In the genomic region with DNA sequence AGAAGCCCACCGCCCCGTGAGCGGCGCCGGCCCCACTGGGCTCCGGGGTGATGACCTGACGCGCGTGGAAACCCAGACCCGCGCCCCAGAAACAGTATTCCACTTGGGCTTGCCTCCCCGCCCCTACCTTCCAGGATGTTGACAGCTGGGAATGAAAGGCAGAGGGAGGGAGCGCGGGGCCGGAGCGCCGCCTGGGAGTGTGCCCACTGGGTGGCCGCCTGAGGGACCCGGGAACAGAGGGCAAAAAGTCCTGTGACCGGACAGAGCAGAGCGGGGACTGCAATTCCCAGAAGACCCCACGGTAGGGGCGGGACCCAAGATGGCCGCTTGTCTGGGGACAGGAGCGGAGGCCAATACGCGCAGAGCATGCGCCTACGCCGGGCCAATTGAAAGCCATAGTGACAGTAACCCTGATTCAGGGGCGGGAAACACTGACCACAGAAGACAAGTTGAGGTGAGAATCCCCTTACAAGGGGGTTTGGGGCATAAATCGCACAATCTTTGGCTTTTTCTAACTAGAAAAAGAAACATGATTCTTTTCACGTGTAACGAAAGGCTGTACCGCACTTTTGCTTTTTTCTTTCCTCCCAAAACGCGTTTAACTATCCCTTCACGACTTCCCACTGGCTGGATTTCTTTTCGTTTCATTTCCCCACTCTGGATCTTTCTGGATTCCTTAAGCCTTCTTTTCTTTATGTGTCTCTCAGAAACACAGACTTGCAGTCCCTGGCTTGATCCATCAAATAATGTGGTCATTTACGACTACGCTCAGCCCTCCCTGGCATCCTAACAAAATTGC, we compare ENCODE assay signal across 1 cellular context.
TF ChIP-seq lines count a peak whose summit lies in the region.

A gene (minus strand): TSS at position 279 of the 799 bp plus-strand sequence.

TF ChIP-seq in GM12878, 131 proteins besides CTCF, POLR2A, EP300 and RAD21 (continued from another document):
- TF ChIP-seq GABPA (IDR thresholded peaks at IDR 0.05; ENCODE audit: low read depth) (peak; percentile 40; the same call in 1 of the 2 replicates), BHLHE40 (IDR thresholded peaks at IDR 0.05; ENCODE audit: borderline replicate concordance in 1 of 2, low read depth in 2 of 2, low read length in 1 of 2) (peak in 1 of 2 experiments; percentile 63; a peak in 2 of 4 replicates), SMAD1 (IDR thresholded peaks at IDR 0.05; ENCODE audit: low read depth, partially characterized antibody) (no peak), SPI1 (IDR thresholded peaks at IDR 0.05; ENCODE audit: borderline replicate concordance, insufficient read depth, low read depth, low read length) (no peak), TCF7 (IDR thresholded peaks at IDR 0.05; ENCODE audit: borderline replicate concordance) (no peak)
- TF ChIP-seq, protein P1, sequence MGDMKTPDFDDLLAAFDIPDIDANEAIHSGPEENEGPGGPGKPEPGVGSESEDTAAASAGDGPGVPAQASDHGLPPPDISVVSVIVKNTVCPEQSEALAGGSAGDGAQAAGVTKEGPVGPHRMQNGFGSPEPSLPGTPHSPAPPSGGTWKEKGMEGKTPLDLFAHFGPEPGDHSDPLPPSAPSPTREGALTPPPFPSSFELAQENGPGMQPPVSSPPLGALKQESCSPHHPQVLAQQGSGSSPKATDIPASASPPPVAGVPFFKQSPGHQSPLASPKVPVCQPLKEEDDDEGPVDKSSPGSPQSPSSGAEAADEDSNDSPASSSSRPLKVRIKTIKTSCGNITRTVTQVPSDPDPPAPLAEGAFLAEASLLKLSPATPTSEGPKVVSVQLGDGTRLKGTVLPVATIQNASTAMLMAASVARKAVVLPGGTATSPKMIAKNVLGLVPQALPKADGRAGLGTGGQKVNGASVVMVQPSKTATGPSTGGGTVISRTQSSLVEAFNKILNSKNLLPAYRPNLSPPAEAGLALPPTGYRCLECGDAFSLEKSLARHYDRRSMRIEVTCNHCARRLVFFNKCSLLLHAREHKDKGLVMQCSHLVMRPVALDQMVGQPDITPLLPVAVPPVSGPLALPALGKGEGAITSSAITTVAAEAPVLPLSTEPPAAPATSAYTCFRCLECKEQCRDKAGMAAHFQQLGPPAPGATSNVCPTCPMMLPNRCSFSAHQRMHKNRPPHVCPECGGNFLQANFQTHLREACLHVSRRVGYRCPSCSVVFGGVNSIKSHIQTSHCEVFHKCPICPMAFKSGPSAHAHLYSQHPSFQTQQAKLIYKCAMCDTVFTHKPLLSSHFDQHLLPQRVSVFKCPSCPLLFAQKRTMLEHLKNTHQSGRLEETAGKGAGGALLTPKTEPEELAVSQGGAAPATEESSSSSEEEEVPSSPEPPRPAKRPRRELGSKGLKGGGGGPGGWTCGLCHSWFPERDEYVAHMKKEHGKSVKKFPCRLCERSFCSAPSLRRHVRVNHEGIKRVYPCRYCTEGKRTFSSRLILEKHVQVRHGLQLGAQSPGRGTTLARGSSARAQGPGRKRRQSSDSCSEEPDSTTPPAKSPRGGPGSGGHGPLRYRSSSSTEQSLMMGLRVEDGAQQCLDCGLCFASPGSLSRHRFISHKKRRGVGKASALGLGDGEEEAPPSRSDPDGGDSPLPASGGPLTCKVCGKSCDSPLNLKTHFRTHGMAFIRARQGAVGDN (IDR thresholded peaks at IDR 0.05): no peak
- TF ChIP-seq, protein P2, sequence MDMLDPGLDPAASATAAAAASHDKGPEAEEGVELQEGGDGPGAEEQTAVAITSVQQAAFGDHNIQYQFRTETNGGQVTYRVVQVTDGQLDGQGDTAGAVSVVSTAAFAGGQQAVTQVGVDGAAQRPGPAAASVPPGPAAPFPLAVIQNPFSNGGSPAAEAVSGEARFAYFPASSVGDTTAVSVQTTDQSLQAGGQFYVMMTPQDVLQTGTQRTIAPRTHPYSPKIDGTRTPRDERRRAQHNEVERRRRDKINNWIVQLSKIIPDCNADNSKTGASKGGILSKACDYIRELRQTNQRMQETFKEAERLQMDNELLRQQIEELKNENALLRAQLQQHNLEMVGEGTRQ (IDR thresholded peaks at IDR 0.05; ENCODE audit: borderline replicate concordance, low read depth, low read length): no peak
TF ChIP-seq in GM12878: peak in this region for 42.
